In genomic region chr13:99132295-99132835, GRCh38 we compare ENCODE assay signal across 29 cellular contexts.
"Had no signal": no experiment of that assay in that cellular context is flagged by ENCODE, and none has a peak within 500 bp of the region (broad histone marks: within the 10 kb centered on the region; RNA-seq: fewer than 3 reads in every experiment).

No MANE protein-coding gene starts in this region.

- DNase-seq: activated CD4-positive, alpha-beta T cell treated with anti-CD3 and anti-CD28 coated beads, Interleukin-2, amount 50 U/mL, for 1 hour; activated CD4-positive, CD25-positive, alpha-beta regulatory T cell treated with anti-CD3 and anti-CD28 coated beads, Interleukin-2, amount 50 U/mL, for 72 hours; activated CD8-positive, alpha-beta T cell treated with anti-CD3 and anti-CD28 coated beads for 36 hours; activated T-cell treated with anti-CD3 and anti-CD28 coated beads, Interleukin-2, amount 50 U/mL, for 4 hours; anterior cingulate cortex; cerebellar nuclear complex; colonic mucosa; dorsolateral prefrontal cortex; effector memory CD8-positive, alpha-beta T cell; erythroblast; hippocampal formation; left cardiac atrium; left ventricle myocardium superior; naive B cell; nephron progenitor cell; nucleus accumbens; psoas muscle; stimulated activated CD4-positive, alpha-beta T cell treated with anti-CD3 and anti-CD28 coated beads, Interleukin-15, amount 100 ng/mL, for 24 hours; stimulated activated CD4-positive, alpha-beta T cell treated with anti-CD3 and anti-CD28 coated beads, Interleukin-2, amount 100 ng/mL, for 24 hours; stimulated activated naive CD4-positive, alpha-beta T cell; T1000; WERI-Rb-1 had no signal

- H3K27me3 ChIP-seq: colonic mucosa, gastroesophageal sphincter, tibial nerve had no signal

- ATAC-seq: activated CD8-positive, alpha-beta T cell treated with anti-CD3 and anti-CD28 coated beads for 36 hours; activated T-cell treated with anti-CD3 and anti-CD28 coated beads, Interleukin-2, amount 50 U/mL, for 4 hours; activated T-helper 17 cell treated with anti-CD3 and anti-CD28 coated beads, Interleukin-2, amount 50 U/mL, for 72 hours; effector memory CD8-positive, alpha-beta T cell; gastroesophageal sphincter; left cardiac atrium; psoas muscle had no signal

- H3K4me3 ChIP-seq: colonic mucosa, dorsolateral prefrontal cortex, gastroesophageal sphincter, psoas muscle, tibial nerve had no signal

- H3K4me1 ChIP-seq: colonic mucosa, gastroesophageal sphincter, parathyroid adenoma, psoas muscle, tibial nerve had no signal

- H3K4me3 Mint-ChIP-seq: activated CD8-positive, alpha-beta T cell treated with anti-CD3 and anti-CD28 coated beads for 36 hours; activated naive CD8-positive, alpha-beta T cell; activated T-cell treated with anti-CD3 and anti-CD28 coated beads, Interleukin-2, amount 50 U/mL, for 4 hours; activated T-helper 17 cell treated with anti-CD3 and anti-CD28 coated beads, Interleukin-2, amount 50 U/mL, for 72 hours; effector memory CD8-positive, alpha-beta T cell; naive B cell; nephron progenitor cell; T-helper 1 cell treated with Interleukin-12 subunit alpha and Interleukin-12 subunit beta and Interleukin-4 antibody, amounts not matched to agents 30 μg/mL and 1 μg/mL, for 36 hours had no signal

- FAIRE-seq: keratinocyte had no signal

- H2AFZ ChIP-seq: parathyroid adenoma had no signal

- H3K79me2 ChIP-seq: parathyroid adenoma had no signal

- H3K9me3 Mint-ChIP-seq: activated CD8-positive, alpha-beta T cell treated with anti-CD3 and anti-CD28 coated beads for 36 hours; activated T-cell treated with anti-CD3 and anti-CD28 coated beads, Interleukin-2, amount 50 U/mL, for 4 hours; activated T-helper 17 cell treated with anti-CD3 and anti-CD28 coated beads, Interleukin-2, amount 50 U/mL, for 72 hours; effector memory CD8-positive, alpha-beta T cell; nephron progenitor cell; T-helper 1 cell treated with Interleukin-12 subunit alpha and Interleukin-12 subunit beta and Interleukin-4 antibody, amounts not matched to agents 30 μg/mL and 1 μg/mL, for 36 hours had no signal

- H3K9ac ChIP-seq: parathyroid adenoma had no signal

- H3K36me3 ChIP-seq: colonic mucosa, gastroesophageal sphincter, tibial nerve, WERI-Rb-1 had no signal

- H3K36me3 Mint-ChIP-seq: activated naive CD8-positive, alpha-beta T cell; naive B cell had no signal

- H3K9me3 ChIP-seq: colonic mucosa, psoas muscle had no signal

- H3K27ac ChIP-seq: colonic mucosa, gastroesophageal sphincter, parathyroid adenoma, psoas muscle, tibial nerve, WERI-Rb-1 had no signal

- H3K27ac Mint-ChIP-seq: activated CD8-positive, alpha-beta T cell treated with anti-CD3 and anti-CD28 coated beads for 36 hours; activated naive CD8-positive, alpha-beta T cell; activated T-helper 17 cell treated with anti-CD3 and anti-CD28 coated beads, Interleukin-2, amount 50 U/mL, for 72 hours; effector memory CD8-positive, alpha-beta T cell; nephron progenitor cell; T-helper 1 cell treated with Interleukin-12 subunit alpha and Interleukin-12 subunit beta and Interleukin-4 antibody, amounts not matched to agents 30 μg/mL and 1 μg/mL, for 36 hours had no signal

- H3K27me3 Mint-ChIP-seq: activated CD8-positive, alpha-beta T cell treated with anti-CD3 and anti-CD28 coated beads for 36 hours; activated naive CD8-positive, alpha-beta T cell; activated T-helper 17 cell treated with anti-CD3 and anti-CD28 coated beads, Interleukin-2, amount 50 U/mL, for 72 hours; effector memory CD8-positive, alpha-beta T cell had no signal

- H3K4me1 Mint-ChIP-seq: activated T-helper 17 cell treated with anti-CD3 and anti-CD28 coated beads, Interleukin-2, amount 50 U/mL, for 72 hours; naive B cell had no signal
